Comparison of ENCODE assay signal across 19 cellular contexts in genomic region chr16:64392456-64392855, GRCh38.
A peak's percentile ranks its signal among the peaks of the same experiment; 100 is the strongest.
DNase-seq lines count a peak whose midpoint lies in the region; ATAC-seq, FAIRE-seq and TF ChIP-seq lines count a peak whose summit lies in the region.
"Had no signal": no experiment of that assay in that cellular context is flagged by ENCODE, and none has a peak within 500 bp of the region (broad histone marks: within the 10 kb centered on the region; RNA-seq: fewer than 3 reads in every experiment).

No MANE protein-coding gene starts in this region.

- peaks cover 3% of the 10 kb centered on the region; the same call in 1 of the 2 replicates for H3K9me3 ChIP-seq in SK-N-SH
- no peaks in the 10 kb centered on the region for H3K9me3 ChIP-seq in astrocyte (ENCODE audit: insufficient read depth, low read depth, low read length)
- no peaks in the 10 kb centered on the region for H3K9me3 ChIP-seq in breast epithelium
- H3K9me3 ChIP-seq: BLaER1 had no signal

- no peaks in the 10 kb centered on the region for H4K20me1 ChIP-seq in SK-N-SH (ENCODE audit: insufficient read depth)
- no peaks in the 10 kb centered on the region for H4K20me1 ChIP-seq in astrocyte (ENCODE audit: insufficient read depth, low read length)
- H4K20me1 ChIP-seq: BLaER1 had no signal

- POLR2A ChIA-PET in SK-N-SH (lab: Yijun Ruan, JAX): no interaction called here

- H2AFZ ChIP-seq in SK-N-SH (ENCODE audit: low read depth) (peak overlapping the region; percentile 60; the same call in 1 of the 2 replicates), astrocyte (ENCODE audit: low read depth, low read length) (no peak overlapping the region)
- H2AFZ ChIP-seq: PC-9 had no signal

- peaks cover 22% of the 10 kb centered on the region for H3K4me1 Mint-ChIP-seq in astrocyte (ENCODE audit: low read depth, unreplicated experiment)
- H3K4me1 Mint-ChIP-seq: IgD-negative memory B cell had no signal

- WGBS in SK-N-SH (ENCODE audit: low lambda C conversion rate): 80% methylated on average over 1 of the region's 1 CpG

- DNase-seq in SK-N-SH (no peak), astrocyte (ENCODE audit: low read depth) (no peak), myocyte (ENCODE audit: low read depth) (peak; percentile 34), breast epithelium (ENCODE audit: low spot score in 2 of 2) (no peak), GM19238 (ENCODE audit: insufficient read length, low spot score) (no peak)
- DNase-seq: 8988T; CD8-positive, alpha-beta T cell; HFFc6; NCI-H146; NCI-H2081; NCI-H510A; NCI-H82; PC-9 had no signal

- intact Hi-C loops in breast epithelium (cut with DNase I; ENCODE audit: low total_unique reads): no loop called here

- H3K79me2 ChIP-seq in SK-N-SH (ENCODE audit: insufficient read depth): no peaks in the 10 kb centered on the region
- no peaks in the 10 kb centered on the region for H3K79me2 ChIP-seq in astrocyte (ENCODE audit: insufficient read depth, low read length)

- H3K27ac ChIP-seq in SK-N-SH (ENCODE audit: low read depth in 2 of 2, low read length in 1 of 2) (peak overlapping the region in 1 of 2 experiments; percentile 58; a peak in 2 of 4 replicates), astrocyte (ENCODE audit: low read depth, low read length) (no peak overlapping the region), breast epithelium (no peak overlapping the region)
- H3K27ac ChIP-seq: BLaER1, PC-9 had no signal

- H3K4me3 Mint-ChIP-seq in astrocyte (ENCODE audit: unreplicated experiment): no peak overlapping the region
- H3K4me3 Mint-ChIP-seq: CD8-positive, alpha-beta T cell; IgD-negative memory B cell had no signal

- H3K36me3 Mint-ChIP-seq in astrocyte (ENCODE audit: low read depth, unreplicated experiment): no peaks in the 10 kb centered on the region
- H3K36me3 Mint-ChIP-seq: CD8-positive, alpha-beta T cell; IgD-negative memory B cell had no signal

- TF ChIP-seq RAD21 in SK-N-SH (IDR thresholded peaks at IDR 0.05; ENCODE audit: low read length): no peak

- no peak for ATAC-seq in SK-N-SH treated with all-trans-retinoic acid at 6 μM for 48 hours
- ATAC-seq in GM21825 (IDR thresholded peaks at IDR 0.05; ENCODE audit: unreplicated experiment): no peak
- no peak for ATAC-seq in GM19035 (IDR thresholded peaks at IDR 0.05; ENCODE audit: unreplicated experiment)
- ATAC-seq: CD8-positive, alpha-beta T cell had no signal

- peak; percentile 45 for FAIRE-seq in astrocyte (lab: Jason Lieb, UNC)
- FAIRE-seq: H54 had no signal

- peaks cover 0 to 5% of the 10 kb centered on the region in 2 experiments for H3K36me3 ChIP-seq in SK-N-SH (replicated peaks in 1 of 2; ENCODE audit: control insufficient read depth in 1 of 2, insufficient read depth in 2 of 2, low read length in 1 of 2)
- no peaks in the 10 kb centered on the region for H3K36me3 ChIP-seq in astrocyte (ENCODE audit: insufficient read depth, low read length)
- no peaks in the 10 kb centered on the region for H3K36me3 ChIP-seq in breast epithelium
- H3K36me3 ChIP-seq: BLaER1 had no signal

- H3K9ac ChIP-seq in SK-N-SH (no peak overlapping the region), astrocyte (ENCODE audit: low read length) (no peak overlapping the region)
- H3K9ac ChIP-seq: BLaER1 had no signal

- no peak overlapping the region for H3K4me3 ChIP-seq in SK-N-SH (ENCODE audit: low read depth in 2 of 2, low read length in 1 of 2)
- no peak overlapping the region for H3K4me3 ChIP-seq in astrocyte (ENCODE audit: insufficient read depth, low read depth, low read length)
- H3K4me3 ChIP-seq in breast epithelium: no peak overlapping the region
- H3K4me3 ChIP-seq: BLaER1, PC-9 had no signal

- peaks cover 7% of the 10 kb centered on the region for H3K9me3 Mint-ChIP-seq in astrocyte (ENCODE audit: unreplicated experiment)

- H3K27me3 Mint-ChIP-seq in astrocyte (ENCODE audit: low read depth, unreplicated experiment): no peaks in the 10 kb centered on the region
- H3K27me3 Mint-ChIP-seq: IgD-negative memory B cell had no signal

- TF ChIP-seq CTCF in SK-N-SH (IDR thresholded peaks at IDR 0.05): no peak
- TF ChIP-seq CTCF in astrocyte (IDR thresholded peaks at IDR 0.05; ENCODE audit: insufficient read depth, low read depth, low read length): no peak
- TF ChIP-seq CTCF in breast epithelium (IDR thresholded peaks at IDR 0.05): no peak

- no peaks in the 10 kb centered on the region for H3K27me3 ChIP-seq in SK-N-SH (ENCODE audit: insufficient read depth)
- no peaks in the 10 kb centered on the region for H3K27me3 ChIP-seq in astrocyte (ENCODE audit: insufficient read depth, low read length)
- H3K27me3 ChIP-seq in breast epithelium: no peaks in the 10 kb centered on the region
- H3K27me3 ChIP-seq: BLaER1 had no signal

- peaks cover 40% of the 10 kb centered on the region for H3F3A ChIP-seq in SK-N-SH (replicated peaks; ENCODE audit: insufficient read depth)

- H3K27ac Mint-ChIP-seq in astrocyte (ENCODE audit: unreplicated experiment): no peak overlapping the region
- H3K27ac Mint-ChIP-seq: CD8-positive, alpha-beta T cell; IgD-negative memory B cell had no signal

- CTCF ChIA-PET in SK-N-SH (lab: Yijun Ruan, JAX): interaction anchor here (1.2 kb wide), 1 partner anchor 11 kb away, joined by 3 read pairs; no protein-coding TSS in a partner anchor

- no peak for TF ChIP-seq POLR2A in breast epithelium (IDR thresholded peaks at IDR 0.05)

- H3K4me1 ChIP-seq in SK-N-SH (ENCODE audit: control insufficient read depth in 1 of 2, insufficient read depth in 2 of 2, low read depth in 1 of 2, low read length in 1 of 2) (peaks cover 0 to 17% of the 10 kb centered on the region in 2 experiments; a peak in 2 of 4 replicates), astrocyte (ENCODE audit: insufficient read depth, low read length) (peaks cover 23% of the 10 kb centered on the region), breast epithelium (no peaks in the 10 kb centered on the region)
- H3K4me1 ChIP-seq: BLaER1 had no signal

- no peaks in the 10 kb centered on the region for H3K9me2 ChIP-seq in SK-N-SH

- TF ChIP-seq EP300 in SK-N-SH (IDR thresholded peaks at IDR 0.05; ENCODE audit: borderline replicate concordance in 1 of 2, low read depth in 1 of 2, low read length in 1 of 2): no peak

- no peak overlapping the region for H3K4me2 ChIP-seq in SK-N-SH
- H3K4me2 ChIP-seq in astrocyte (ENCODE audit: low read length): no peak overlapping the region
- H3K4me2 ChIP-seq: BLaER1, PC-9 had no signal

TF ChIP-seq in SK-N-SH, 30 proteins besides CTCF, POLR2A, EP300 and RAD21:
- TF ChIP-seq ELF1 (IDR thresholded peaks at IDR 0.05) (no peak), EZH2phosphoT487 (IDR thresholded peaks at IDR 0.05; ENCODE audit: borderline replicate concordance, low read depth) (no peak), IRF3 (IDR thresholded peaks at IDR 0.05; ENCODE audit: low read depth, low read length) (no peak), GATA2 (CRISPR knock-in tag; IDR thresholded peaks at IDR 0.05) (no peak)

TF ChIP-seq in SK-N-SH treated with all-trans-retinoic acid at 6 μM for 48 hours, 23 proteins besides CTCF, POLR2A, EP300 and RAD21:
- no peak for TF ChIP-seq TOX (CRISPR knock-in tag; IDR thresholded peaks at IDR 0.05; ENCODE audit: borderline replicate concordance)
- TF ChIP-seq, protein P1, sequence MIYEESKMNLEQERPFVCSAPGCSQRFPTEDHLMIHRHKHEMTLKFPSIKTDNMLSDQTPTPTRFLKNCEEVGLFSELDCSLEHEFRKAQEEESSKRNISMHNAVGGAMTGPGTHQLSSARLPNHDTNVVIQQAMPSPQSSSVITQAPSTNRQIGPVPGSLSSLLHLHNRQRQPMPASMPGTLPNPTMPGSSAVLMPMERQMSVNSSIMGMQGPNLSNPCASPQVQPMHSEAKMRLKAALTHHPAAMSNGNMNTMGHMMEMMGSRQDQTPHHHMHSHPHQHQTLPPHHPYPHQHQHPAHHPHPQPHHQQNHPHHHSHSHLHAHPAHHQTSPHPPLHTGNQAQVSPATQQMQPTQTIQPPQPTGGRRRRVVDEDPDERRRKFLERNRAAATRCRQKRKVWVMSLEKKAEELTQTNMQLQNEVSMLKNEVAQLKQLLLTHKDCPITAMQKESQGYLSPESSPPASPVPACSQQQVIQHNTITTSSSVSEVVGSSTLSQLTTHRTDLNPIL (CRISPR knock-in tag; IDR thresholded peaks at IDR 0.05; ENCODE audit: low read depth): no peak
